1 cellular context compared by ENCODE assay signal in the genomic region with DNA sequence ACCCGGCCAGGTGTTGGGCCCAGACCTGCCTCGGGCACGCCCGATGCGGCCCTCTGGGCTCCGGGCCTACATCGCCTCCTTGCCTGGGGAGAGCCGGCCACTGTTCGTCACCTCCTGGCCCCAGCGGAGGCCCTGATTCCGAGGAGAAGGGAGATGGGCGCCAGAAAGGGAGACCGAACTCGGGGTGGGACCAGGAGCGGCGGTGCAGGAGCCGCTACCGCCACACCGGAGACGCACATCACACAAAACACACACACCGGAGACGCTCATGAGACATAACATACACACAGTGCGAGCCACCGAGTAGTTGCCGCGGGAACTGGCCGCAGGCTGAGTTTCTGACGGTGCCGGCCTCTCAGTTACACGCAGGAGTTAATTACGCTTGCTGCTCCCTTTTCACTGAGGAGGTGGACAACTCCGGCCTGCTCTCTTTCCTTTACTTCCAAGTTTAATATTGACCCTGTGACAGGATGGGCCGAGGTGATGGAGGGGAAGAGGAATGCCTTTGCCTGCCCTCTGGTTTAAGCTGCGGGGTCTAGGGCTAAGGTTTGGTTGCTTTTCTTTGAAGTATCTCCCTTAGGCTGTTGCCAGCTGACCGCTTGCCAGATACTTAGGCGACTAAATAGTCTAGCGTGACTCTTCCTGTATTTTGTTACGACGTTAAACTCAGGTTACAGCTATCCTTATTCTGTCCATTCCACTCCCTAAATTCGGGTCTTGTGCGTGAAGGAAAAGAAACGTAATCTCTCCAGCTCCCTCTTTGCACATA.
TF ChIP-seq lines count a peak whose summit lies in the region.

No MANE protein-coding gene starts in this region.

TF ChIP-seq in HepG2, 621 proteins besides CTCF, POLR2A, EP300 and RAD21 (continued from another document and continues in another):
- no peak for TF ChIP-seq ZBTB8A (CRISPR knock-in tag; IDR thresholded peaks at IDR 0.05; ENCODE audit: borderline replicate concordance, low read depth)
- TF ChIP-seq WIZ (CRISPR knock-in tag; IDR thresholded peaks at IDR 0.05) = no peak
- TF ChIP-seq, protein P1, sequence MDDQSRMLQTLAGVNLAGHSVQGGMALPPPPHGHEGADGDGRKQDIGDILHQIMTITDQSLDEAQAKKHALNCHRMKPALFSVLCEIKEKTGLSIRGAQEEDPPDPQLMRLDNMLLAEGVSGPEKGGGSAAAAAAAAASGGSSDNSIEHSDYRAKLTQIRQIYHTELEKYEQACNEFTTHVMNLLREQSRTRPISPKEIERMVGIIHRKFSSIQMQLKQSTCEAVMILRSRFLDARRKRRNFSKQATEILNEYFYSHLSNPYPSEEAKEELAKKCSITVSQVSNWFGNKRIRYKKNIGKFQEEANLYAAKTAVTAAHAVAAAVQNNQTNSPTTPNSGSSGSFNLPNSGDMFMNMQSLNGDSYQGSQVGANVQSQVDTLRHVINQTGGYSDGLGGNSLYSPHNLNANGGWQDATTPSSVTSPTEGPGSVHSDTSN (CRISPR knock-in tag; IDR thresholded peaks at IDR 0.05; ENCODE audit: borderline replicate concordance) = no peak
- TF ChIP-seq ZNF7 (CRISPR knock-in tag; IDR thresholded peaks at IDR 0.05) = no peak; the same call in 1 of the 2 replicates
- no peak for TF ChIP-seq MZF1 (CRISPR knock-in tag; IDR thresholded peaks at IDR 0.05; ENCODE audit: borderline replicate concordance)
- TF ChIP-seq LCORL (IDR thresholded peaks at IDR 0.05) = peak; percentile 49; the same call in 1 of the 2 replicates
- no peak; the same call in 1 of the 2 replicates for TF ChIP-seq LCORL (CRISPR knock-in tag; IDR thresholded peaks at IDR 0.05)
- no peak for TF ChIP-seq TMF1 (CRISPR knock-in tag; IDR thresholded peaks at IDR 0.05; ENCODE audit: low read depth)
- TF ChIP-seq ZNF34 (CRISPR knock-in tag; IDR thresholded peaks at IDR 0.05; ENCODE audit: borderline replicate concordance) = no peak; the same call in 1 of the 2 replicates
- no peak for TF ChIP-seq YEATS2 (CRISPR knock-in tag; IDR thresholded peaks at IDR 0.05; ENCODE audit: borderline replicate concordance)
- TF ChIP-seq ZNF781 (CRISPR knock-in tag; IDR thresholded peaks at IDR 0.05; ENCODE audit: borderline replicate concordance, not compliant biosample characterization) = no peak
- TF ChIP-seq, protein P2, sequence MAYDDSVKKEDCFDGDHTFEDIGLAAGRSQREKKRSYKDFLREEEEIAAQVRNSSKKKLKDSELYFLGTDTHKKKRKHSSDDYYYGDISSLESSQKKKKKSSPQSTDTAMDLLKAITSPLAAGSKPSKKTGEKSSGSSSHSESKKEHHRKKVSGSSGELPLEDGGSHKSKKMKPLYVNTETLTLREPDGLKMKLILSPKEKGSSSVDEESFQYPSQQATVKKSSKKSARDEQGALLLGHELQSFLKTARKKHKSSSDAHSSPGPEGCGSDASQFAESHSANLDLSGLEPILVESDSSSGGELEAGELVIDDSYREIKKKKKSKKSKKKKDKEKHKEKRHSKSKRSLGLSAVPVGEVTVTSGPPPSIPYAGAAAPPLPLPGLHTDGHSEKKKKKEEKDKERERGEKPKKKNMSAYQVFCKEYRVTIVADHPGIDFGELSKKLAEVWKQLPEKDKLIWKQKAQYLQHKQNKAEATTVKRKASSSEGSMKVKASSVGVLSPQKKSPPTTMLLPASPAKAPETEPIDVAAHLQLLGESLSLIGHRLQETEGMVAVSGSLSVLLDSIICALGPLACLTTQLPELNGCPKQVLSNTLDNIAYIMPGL (CRISPR knock-in tag; IDR thresholded peaks at IDR 0.05; ENCODE audit: borderline replicate concordance in 1 of 2, low read depth in 1 of 2) = no peak
- no peak for TF ChIP-seq MBD4 (IDR thresholded peaks at IDR 0.05; ENCODE audit: borderline replicate concordance, low read length)
- no peak for TF ChIP-seq ZNF292 (CRISPR knock-in tag; IDR thresholded peaks at IDR 0.05; ENCODE audit: borderline replicate concordance, low read depth)
- no peak for TF ChIP-seq SATB2 (CRISPR knock-in tag; IDR thresholded peaks at IDR 0.05)
- TF ChIP-seq MAFG (CRISPR knock-in tag; IDR thresholded peaks at IDR 0.05) = 0 out of 2 replicates have a peak, but pooled peaks have one; percentile 14
- TF ChIP-seq NFE2L2 (IDR thresholded peaks at IDR 0.05; ENCODE audit: low read length) = no peak
- TF ChIP-seq ZNF737 (CRISPR knock-in tag; IDR thresholded peaks at IDR 0.05; ENCODE audit: borderline replicate concordance) = peak; percentile 84; the same call in 1 of the 2 replicates
- TF ChIP-seq, protein P3, sequence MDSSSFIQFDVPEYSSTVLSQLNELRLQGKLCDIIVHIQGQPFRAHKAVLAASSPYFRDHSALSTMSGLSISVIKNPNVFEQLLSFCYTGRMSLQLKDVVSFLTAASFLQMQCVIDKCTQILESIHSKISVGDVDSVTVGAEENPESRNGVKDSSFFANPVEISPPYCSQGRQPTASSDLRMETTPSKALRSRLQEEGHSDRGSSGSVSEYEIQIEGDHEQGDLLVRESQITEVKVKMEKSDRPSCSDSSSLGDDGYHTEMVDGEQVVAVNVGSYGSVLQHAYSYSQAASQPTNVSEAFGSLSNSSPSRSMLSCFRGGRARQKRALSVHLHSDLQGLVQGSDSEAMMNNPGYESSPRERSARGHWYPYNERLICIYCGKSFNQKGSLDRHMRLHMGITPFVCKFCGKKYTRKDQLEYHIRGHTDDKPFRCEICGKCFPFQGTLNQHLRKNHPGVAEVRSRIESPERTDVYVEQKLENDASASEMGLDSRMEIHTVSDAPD (CRISPR knock-in tag; IDR thresholded peaks at IDR 0.05) = no peak
- no peak for TF ChIP-seq ZNF614 (CRISPR knock-in tag; IDR thresholded peaks at IDR 0.05; ENCODE audit: borderline replicate concordance)
- TF ChIP-seq, protein P4, sequence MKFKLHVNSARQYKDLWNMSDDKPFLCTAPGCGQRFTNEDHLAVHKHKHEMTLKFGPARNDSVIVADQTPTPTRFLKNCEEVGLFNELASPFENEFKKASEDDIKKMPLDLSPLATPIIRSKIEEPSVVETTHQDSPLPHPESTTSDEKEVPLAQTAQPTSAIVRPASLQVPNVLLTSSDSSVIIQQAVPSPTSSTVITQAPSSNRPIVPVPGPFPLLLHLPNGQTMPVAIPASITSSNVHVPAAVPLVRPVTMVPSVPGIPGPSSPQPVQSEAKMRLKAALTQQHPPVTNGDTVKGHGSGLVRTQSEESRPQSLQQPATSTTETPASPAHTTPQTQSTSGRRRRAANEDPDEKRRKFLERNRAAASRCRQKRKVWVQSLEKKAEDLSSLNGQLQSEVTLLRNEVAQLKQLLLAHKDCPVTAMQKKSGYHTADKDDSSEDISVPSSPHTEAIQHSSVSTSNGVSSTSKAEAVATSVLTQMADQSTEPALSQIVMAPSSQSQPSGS (CRISPR knock-in tag; IDR thresholded peaks at IDR 0.05) = no peak
- TF ChIP-seq, protein P5, sequence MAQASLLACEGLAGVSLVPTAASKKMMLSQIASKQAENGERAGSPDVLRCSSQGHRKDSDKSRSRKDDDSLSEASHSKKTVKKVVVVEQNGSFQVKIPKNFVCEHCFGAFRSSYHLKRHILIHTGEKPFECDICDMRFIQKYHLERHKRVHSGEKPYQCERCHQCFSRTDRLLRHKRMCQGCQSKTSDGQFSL (CRISPR knock-in tag; IDR thresholded peaks at IDR 0.05) = no peak
- TF ChIP-seq RBFOX2 (IDR thresholded peaks at IDR 0.05; ENCODE audit: low read depth, low read length) = peak; percentile 74
- TF ChIP-seq KDM2A (CRISPR knock-in tag; IDR thresholded peaks at IDR 0.05; ENCODE audit: borderline replicate concordance, low read depth) = peak; percentile 30
- TF ChIP-seq, protein P6, sequence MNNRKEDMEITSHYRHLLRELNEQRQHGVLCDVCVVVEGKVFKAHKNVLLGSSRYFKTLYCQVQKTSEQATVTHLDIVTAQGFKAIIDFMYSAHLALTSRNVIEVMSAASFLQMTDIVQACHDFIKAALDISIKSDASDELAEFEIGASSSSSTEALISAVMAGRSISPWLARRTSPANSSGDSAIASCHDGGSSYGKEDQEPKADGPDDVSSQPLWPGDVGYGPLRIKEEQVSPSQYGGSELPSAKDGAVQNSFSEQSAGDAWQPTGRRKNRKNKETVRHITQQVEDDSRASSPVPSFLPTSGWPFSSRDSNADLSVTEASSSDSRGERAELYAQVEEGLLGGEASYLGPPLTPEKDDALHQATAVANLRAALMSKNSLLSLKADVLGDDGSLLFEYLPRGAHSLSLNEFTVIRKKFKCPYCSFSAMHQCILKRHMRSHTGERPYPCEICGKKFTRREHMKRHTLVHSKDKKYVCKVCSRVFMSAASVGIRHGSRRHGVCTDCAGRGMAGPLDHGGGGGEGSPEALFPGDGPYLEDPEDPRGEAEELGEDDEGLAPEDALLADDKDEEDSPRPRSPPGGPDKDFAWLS (CRISPR knock-in tag; IDR thresholded peaks at IDR 0.05; ENCODE audit: borderline replicate concordance) = no peak
- TF ChIP-seq ZSCAN21 (CRISPR knock-in tag; IDR thresholded peaks at IDR 0.05; ENCODE audit: borderline replicate concordance) = peak; percentile 58
- TF ChIP-seq, protein P7, sequence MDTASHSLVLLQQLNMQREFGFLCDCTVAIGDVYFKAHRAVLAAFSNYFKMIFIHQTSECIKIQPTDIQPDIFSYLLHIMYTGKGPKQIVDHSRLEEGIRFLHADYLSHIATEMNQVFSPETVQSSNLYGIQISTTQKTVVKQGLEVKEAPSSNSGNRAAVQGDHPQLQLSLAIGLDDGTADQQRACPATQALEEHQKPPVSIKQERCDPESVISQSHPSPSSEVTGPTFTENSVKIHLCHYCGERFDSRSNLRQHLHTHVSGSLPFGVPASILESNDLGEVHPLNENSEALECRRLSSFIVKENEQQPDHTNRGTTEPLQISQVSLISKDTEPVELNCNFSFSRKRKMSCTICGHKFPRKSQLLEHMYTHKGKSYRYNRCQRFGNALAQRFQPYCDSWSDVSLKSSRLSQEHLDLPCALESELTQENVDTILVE (CRISPR knock-in tag; IDR thresholded peaks at IDR 0.05) = no peak
- TF ChIP-seq NFYC (CRISPR knock-in tag; IDR thresholded peaks at IDR 0.05) = no peak
- TF ChIP-seq ZNF589 (CRISPR knock-in tag; conservative IDR thresholded peaks at IDR 0.05) = no peak; the same call in 1 of the 2 replicates
- no peak for TF ChIP-seq KLF15 (CRISPR knock-in tag; IDR thresholded peaks at IDR 0.05; ENCODE audit: borderline replicate concordance)
- TF ChIP-seq, protein P8, sequence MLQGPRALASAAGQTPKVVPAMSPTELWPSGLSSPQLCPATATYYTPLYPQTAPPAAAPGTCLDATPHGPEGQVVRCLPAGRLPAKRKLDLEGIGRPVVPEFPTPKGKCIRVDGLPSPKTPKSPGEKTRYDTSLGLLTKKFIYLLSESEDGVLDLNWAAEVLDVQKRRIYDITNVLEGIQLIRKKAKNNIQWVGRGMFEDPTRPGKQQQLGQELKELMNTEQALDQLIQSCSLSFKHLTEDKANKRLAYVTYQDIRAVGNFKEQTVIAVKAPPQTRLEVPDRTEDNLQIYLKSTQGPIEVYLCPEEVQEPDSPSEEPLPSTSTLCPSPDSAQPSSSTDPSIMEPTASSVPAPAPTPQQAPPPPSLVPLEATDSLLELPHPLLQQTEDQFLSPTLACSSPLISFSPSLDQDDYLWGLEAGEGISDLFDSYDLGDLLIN (CRISPR knock-in tag; IDR thresholded peaks at IDR 0.05; ENCODE audit: borderline replicate concordance) = no peak
- TF ChIP-seq MED8 (CRISPR knock-in tag; IDR thresholded peaks at IDR 0.05; ENCODE audit: insufficient replicate concordance) = no peak
- no peak for TF ChIP-seq ZNF12 (CRISPR knock-in tag; IDR thresholded peaks at IDR 0.05)
- no peak for TF ChIP-seq ERF (CRISPR knock-in tag; IDR thresholded peaks at IDR 0.05)
- TF ChIP-seq RBAK (CRISPR knock-in tag; IDR thresholded peaks at IDR 0.05) = no peak
- TF ChIP-seq ZNF331 (CRISPR knock-in tag; IDR thresholded peaks at IDR 0.05) = no peak
- no peak for TF ChIP-seq RBM22 (optimal IDR thresholded peaks at IDR 0.05; ENCODE audit: low read length)
- TF ChIP-seq ZNF367 (CRISPR knock-in tag; IDR thresholded peaks at IDR 0.05; ENCODE audit: borderline replicate concordance) = no peak
- TF ChIP-seq, protein P9, sequence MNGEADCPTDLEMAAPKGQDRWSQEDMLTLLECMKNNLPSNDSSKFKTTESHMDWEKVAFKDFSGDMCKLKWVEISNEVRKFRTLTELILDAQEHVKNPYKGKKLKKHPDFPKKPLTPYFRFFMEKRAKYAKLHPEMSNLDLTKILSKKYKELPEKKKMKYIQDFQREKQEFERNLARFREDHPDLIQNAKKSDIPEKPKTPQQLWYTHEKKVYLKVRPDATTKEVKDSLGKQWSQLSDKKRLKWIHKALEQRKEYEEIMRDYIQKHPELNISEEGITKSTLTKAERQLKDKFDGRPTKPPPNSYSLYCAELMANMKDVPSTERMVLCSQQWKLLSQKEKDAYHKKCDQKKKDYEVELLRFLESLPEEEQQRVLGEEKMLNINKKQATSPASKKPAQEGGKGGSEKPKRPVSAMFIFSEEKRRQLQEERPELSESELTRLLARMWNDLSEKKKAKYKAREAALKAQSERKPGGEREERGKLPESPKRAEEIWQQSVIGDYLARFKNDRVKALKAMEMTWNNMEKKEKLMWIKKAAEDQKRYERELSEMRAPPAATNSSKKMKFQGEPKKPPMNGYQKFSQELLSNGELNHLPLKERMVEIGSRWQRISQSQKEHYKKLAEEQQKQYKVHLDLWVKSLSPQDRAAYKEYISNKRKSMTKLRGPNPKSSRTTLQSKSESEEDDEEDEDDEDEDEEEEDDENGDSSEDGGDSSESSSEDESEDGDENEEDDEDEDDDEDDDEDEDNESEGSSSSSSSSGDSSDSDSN (CRISPR knock-in tag; IDR thresholded peaks at IDR 0.05) = peak; percentile 95
- TF ChIP-seq ATRX (CRISPR knock-in tag; IDR thresholded peaks at IDR 0.05; ENCODE audit: borderline replicate concordance) = no peak
- TF ChIP-seq, protein P10, sequence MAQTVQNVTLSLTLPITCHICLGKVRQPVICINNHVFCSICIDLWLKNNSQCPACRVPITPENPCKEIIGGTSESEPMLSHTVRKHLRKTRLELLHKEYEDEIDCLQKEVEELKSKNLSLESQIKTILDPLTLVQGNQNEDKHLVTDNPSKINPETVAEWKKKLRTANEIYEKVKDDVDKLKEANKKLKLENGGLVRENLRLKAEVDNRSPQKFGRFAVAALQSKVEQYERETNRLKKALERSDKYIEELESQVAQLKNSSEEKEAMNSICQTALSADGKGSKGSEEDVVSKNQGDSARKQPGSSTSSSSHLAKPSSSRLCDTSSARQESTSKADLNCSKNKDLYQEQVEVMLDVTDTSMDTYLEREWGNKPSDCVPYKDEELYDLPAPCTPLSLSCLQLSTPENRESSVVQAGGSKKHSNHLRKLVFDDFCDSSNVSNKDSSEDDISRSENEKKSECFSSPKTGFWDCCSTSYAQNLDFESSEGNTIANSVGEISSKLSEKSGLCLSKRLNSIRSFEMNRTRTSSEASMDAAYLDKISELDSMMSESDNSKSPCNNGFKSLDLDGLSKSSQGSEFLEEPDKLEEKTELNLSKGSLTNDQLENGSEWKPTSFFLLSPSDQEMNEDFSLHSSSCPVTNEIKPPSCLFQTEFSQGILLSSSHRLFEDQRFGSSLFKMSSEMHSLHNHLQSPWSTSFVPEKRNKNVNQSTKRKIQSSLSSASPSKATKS (CRISPR knock-in tag; IDR thresholded peaks at IDR 0.05) = 0 out of 2 replicates have a peak, but pooled peaks have one; percentile 64
- no peak for TF ChIP-seq ZNF720 (CRISPR knock-in tag; IDR thresholded peaks at IDR 0.05)
- no peak for TF ChIP-seq ZMAT3 (CRISPR knock-in tag; conservative IDR thresholded peaks at IDR 0.05)
- TF ChIP-seq ZNF496 (CRISPR knock-in tag; IDR thresholded peaks at IDR 0.05; ENCODE audit: insufficient replicate concordance) = no peak
- peak; percentile 83; the same call in 1 of the 2 replicates for TF ChIP-seq PAX8 (CRISPR knock-in tag; IDR thresholded peaks at IDR 0.05; ENCODE audit: borderline replicate concordance)
- TF ChIP-seq, protein P11, sequence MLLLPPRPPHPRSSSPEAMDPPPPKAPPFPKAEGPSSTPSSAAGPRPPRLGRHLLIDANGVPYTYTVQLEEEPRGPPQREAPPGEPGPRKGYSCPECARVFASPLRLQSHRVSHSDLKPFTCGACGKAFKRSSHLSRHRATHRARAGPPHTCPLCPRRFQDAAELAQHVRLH (CRISPR knock-in tag; IDR thresholded peaks at IDR 0.05; ENCODE audit: borderline replicate concordance, low read depth) = no peak
- TF ChIP-seq MED1 (CRISPR knock-in tag; IDR thresholded peaks at IDR 0.05) = no peak
